Comparison of ENCODE assay signal across 9 cellular contexts in the genomic region with DNA sequence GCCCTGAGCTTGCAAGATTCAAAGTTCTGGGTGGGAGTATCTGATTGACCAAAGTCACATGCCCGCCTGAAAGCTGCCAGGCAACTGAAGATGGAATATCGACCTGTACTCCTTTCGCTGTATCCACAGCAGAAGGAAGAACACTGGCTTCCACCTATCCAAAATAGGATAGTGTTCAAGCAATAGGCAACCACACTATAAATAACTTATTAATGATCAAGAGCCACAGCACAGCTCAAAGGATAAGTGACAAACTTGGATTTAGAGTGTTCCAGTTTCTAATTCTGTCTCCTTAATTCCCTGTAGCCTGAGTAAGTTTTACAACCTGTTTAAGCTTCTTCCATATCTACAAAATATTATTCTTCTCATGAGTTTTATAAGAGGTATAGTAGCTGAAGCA.
"Had no signal": no experiment of that assay in that cellular context is flagged by ENCODE, and none has a peak within 500 bp of the region (broad histone marks: within the 10 kb centered on the region; RNA-seq: fewer than 3 reads in every experiment).

No MANE protein-coding gene starts in this region.

- H3K4me3 ChIP-seq: GM23248, HAP-1 had no signal

- H3K9me3 Mint-ChIP-seq: HFFc6 had no signal

- H3K27ac Mint-ChIP-seq: HFFc6, IgD-negative memory B cell had no signal

- H3K27me3 Mint-ChIP-seq: IgD-negative memory B cell had no signal

- H3K27ac ChIP-seq: GM23248, HL-60 had no signal

- ATAC-seq: HCT116, HepG2 had no signal

- DNase-seq: GM23248, GOT3, H7, HFFc6 had no signal

- H3K9me3 ChIP-seq: HAP-1 had no signal

- H3K36me3 ChIP-seq: HAP-1 had no signal

- H3K4me3 Mint-ChIP-seq: HFFc6, IgD-negative memory B cell had no signal
